9 cellular contexts compared by ENCODE assay signal in the genomic region with DNA sequence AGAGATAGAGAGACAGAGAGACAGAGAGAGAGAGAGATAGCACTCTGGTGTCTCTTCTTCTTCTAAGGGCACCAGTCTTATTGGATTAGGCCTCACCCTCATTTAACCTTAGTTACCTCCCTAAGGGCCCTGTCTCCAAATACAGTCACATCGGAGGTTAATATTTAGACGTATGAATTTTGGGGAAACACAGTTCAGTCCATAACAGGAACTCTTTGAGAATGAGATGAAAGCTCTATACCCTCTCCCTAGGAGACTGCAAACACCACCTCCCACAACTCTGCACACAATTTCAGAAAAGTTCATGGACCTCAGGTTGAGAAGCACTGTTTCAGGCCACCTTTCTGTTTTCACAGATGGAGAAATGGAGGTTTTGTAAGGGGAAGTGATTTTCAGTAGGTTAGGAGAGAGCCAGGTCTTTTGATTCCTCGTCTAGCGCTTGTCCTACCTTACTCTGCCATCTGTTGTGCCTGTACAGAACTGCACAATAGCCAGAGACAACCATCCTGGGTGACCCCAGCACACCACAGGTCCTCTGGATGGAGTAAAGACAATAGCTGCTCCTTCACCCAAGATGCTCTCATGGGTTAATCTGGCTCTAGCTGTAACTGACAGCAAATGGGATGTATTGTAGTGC. TPM values are rescaled to one million over a fixed set of nuclear protein-coding genes. Genes with fewer than 3 reads are reported as not detected.
DNase-seq lines count a peak whose midpoint lies in the region; ATAC-seq and TF ChIP-seq lines count a peak whose summit lies in the region.
"Had no signal": no experiment of that assay in that cellular context is flagged by ENCODE, and none has a peak within 500 bp of the region (broad histone marks: within the 10 kb centered on the region; RNA-seq: fewer than 3 reads in every experiment).

No MANE protein-coding gene starts in this region.

- intact Hi-C loops in CD4-positive, alpha-beta memory T cell (cut with micrococcal nuclease): loop anchor here (1.0 to 5.0 kb wide), 6 partner anchors 35 to 678 kb away; partner anchors contain the start of gene TAF1
- intact Hi-C loops in spleen (cut with DNase I; ENCODE audit: low total_unique reads): no loop called here

- peak in 4 of 5 donors; percentile 33 to 42 (median 41) for DNase-seq in CD4-positive, alpha-beta memory T cell
- no peak for DNase-seq in spleen
- DNase-seq in HAP-1 (ENCODE audit: low spot score in 2 of 2): no peak
- DNase-seq in hippocampal formation (lab: John Stamatoyannopoulos, UW): no peak
- DNase-seq in NCI-H226: no peak

- H3K27me3 Mint-ChIP-seq in CD4-positive, alpha-beta memory T cell: no peaks in the 10 kb centered on the region
- no peaks in the 10 kb centered on the region for H3K27me3 Mint-ChIP-seq in activated T-helper 17 cell treated with anti-CD3 and anti-CD28 coated beads, Interleukin-2, amount 50 U/mL, for 72 hours

- TF ChIP-seq POLR2A in spleen (IDR thresholded peaks at IDR 0.05): no peak

- in situ Hi-C loops in HAP-1 (cut with MboI; ENCODE audit: low sequenced_read_pairs): no loop called here

- H3K36me3 Mint-ChIP-seq in CD4-positive, alpha-beta memory T cell: no peaks in the 10 kb centered on the region
- H3K36me3 Mint-ChIP-seq in activated T-helper 17 cell treated with anti-CD3 and anti-CD28 coated beads, Interleukin-2, amount 50 U/mL, for 72 hours (ENCODE audit: low read depth): no peaks in the 10 kb centered on the region

- no peak overlapping the region for H3K4me3 Mint-ChIP-seq in CD4-positive, alpha-beta memory T cell
- no peak overlapping the region for H3K4me3 Mint-ChIP-seq in activated T-helper 17 cell treated with anti-CD3 and anti-CD28 coated beads, Interleukin-2, amount 50 U/mL, for 72 hours

- no peak overlapping the region for H3K4me3 ChIP-seq in CD4-positive, alpha-beta memory T cell (ENCODE audit: low read length in 2 of 2)
- H3K4me3 ChIP-seq in spleen: no peak overlapping the region
- no peak overlapping the region for H3K4me3 ChIP-seq in HAP-1

- no peak overlapping the region for H3K27ac ChIP-seq in CD4-positive, alpha-beta memory T cell (ENCODE audit: low read depth, low read length)
- no peak overlapping the region for H3K27ac ChIP-seq in spleen

- peak; percentile 91 for ATAC-seq in GM18907 (IDR thresholded peaks at IDR 0.05; ENCODE audit: unreplicated experiment)
- peak; percentile 74 for ATAC-seq in HG03196 (IDR thresholded peaks at IDR 0.05; ENCODE audit: unreplicated experiment)
- ATAC-seq in activated T-helper 17 cell treated with anti-CD3 and anti-CD28 coated beads, Interleukin-2, amount 50 U/mL, for 72 hours (replicated peaks): peak; percentile 82

- H3K4me1 Mint-ChIP-seq in CD4-positive, alpha-beta memory T cell: peaks cover 4 to 14% (median 11%) of the 10 kb centered on the region in 4 donors
- no peaks in the 10 kb centered on the region for H3K4me1 Mint-ChIP-seq in activated T-helper 17 cell treated with anti-CD3 and anti-CD28 coated beads, Interleukin-2, amount 50 U/mL, for 72 hours

- POLR2A ChIA-PET in CD4-positive, alpha-beta memory T cell (lab: Charles Lee; ENCODE audit: partially characterized antibody): interaction anchor here (1.0 to 2.1 kb wide), 4 partner anchors 13 to 35 kb away, joined by 3 to 8 read pairs (median 6); no protein-coding TSS in a partner anchor

- no peaks in the 10 kb centered on the region for H3K9me3 Mint-ChIP-seq in CD4-positive, alpha-beta memory T cell
- H3K9me3 Mint-ChIP-seq in activated T-helper 17 cell treated with anti-CD3 and anti-CD28 coated beads, Interleukin-2, amount 50 U/mL, for 72 hours: no peaks in the 10 kb centered on the region

- CTCF ChIA-PET in CD4-positive, alpha-beta memory T cell (lab: Charles Lee; ENCODE audit: partially characterized antibody): interaction anchor here (0.6 to 3.7 kb wide), 8 partner anchors 12 to 84 kb away, joined by 3 to 31 read pairs (median 4); partner anchors contain the start of gene CXCR3

- peak overlapping the region in 6 of 7 donors; percentile 10 to 70 (median 36) for H3K27ac Mint-ChIP-seq in CD4-positive, alpha-beta memory T cell
- no peak overlapping the region for H3K27ac Mint-ChIP-seq in activated T-helper 17 cell treated with anti-CD3 and anti-CD28 coated beads, Interleukin-2, amount 50 U/mL, for 72 hours

- 42 to 56% (median 55%) methylated on average over 4 of the region's 4 CpGs for WGBS in spleen, 5 donors

- H3K27me3 ChIP-seq in CD4-positive, alpha-beta memory T cell (ENCODE audit: insufficient read depth, low read length): no peaks in the 10 kb centered on the region
- H3K27me3 ChIP-seq in spleen (replicated peaks in 1 of 7): no peaks in the 10 kb centered on the region
- no peaks in the 10 kb centered on the region for H3K27me3 ChIP-seq in HAP-1 (ENCODE audit: low read depth)

- TF ChIP-seq CTCF in spleen (IDR thresholded peaks at IDR 0.05 in 8 of 11, conservative IDR thresholded peaks at IDR 0.05 in 3 of 11): peak in 8 of 11 experiments; percentile 9 to 43 (median 38)

- H3K4me1 ChIP-seq in CD4-positive, alpha-beta memory T cell (ENCODE audit: insufficient read depth, low read length): peaks cover 8% of the 10 kb centered on the region
- H3K4me1 ChIP-seq in spleen: no peaks in the 10 kb centered on the region
- no peaks in the 10 kb centered on the region for H3K4me1 ChIP-seq in HAP-1

- no peaks in the 10 kb centered on the region for H3K36me3 ChIP-seq in CD4-positive, alpha-beta memory T cell (ENCODE audit: insufficient read depth, low read length)
- no peaks in the 10 kb centered on the region for H3K36me3 ChIP-seq in spleen
- no peaks in the 10 kb centered on the region for H3K36me3 ChIP-seq in HAP-1 (replicated peaks)

- H3K9me3 ChIP-seq in CD4-positive, alpha-beta memory T cell (ENCODE audit: control insufficient read depth in 1 of 2, low read length in 2 of 2): no peaks in the 10 kb centered on the region
- H3K9me3 ChIP-seq in spleen (no peaks in the 10 kb centered on the region), HAP-1 (peaks cover 3% of the 10 kb centered on the region)

RNA-seq across cellular contexts. Expression of gene CXCR3, which starts 32.1 kb away (rescaled TPM):
- total RNA-seq in CD4-positive, alpha-beta memory T cell: 10 to 100 TPM; 28.5 to 32.5 TPM
- polyA plus RNA-seq in CD4-positive, alpha-beta memory T cell: 100 to 1,000 TPM in 1 of 2 donors, 10 to 100 TPM in 1; 45.6 to 153 TPM
- total RNA-seq in activated T-helper 17 cell treated with anti-CD3 and anti-CD28 coated beads, Interleukin-2, amount 50 U/mL, for 72 hours: 1 to 10 TPM; 4.5 to 9.9 TPM
- 1 to 10 TPM; 5.6 to 9.4 (median 8.5) TPM for total RNA-seq in spleen
- 10 to 100 TPM in 1 of 3 donors, 1 to 10 TPM in 2; 4.4 to 13.9 (median 6.4) TPM for polyA plus RNA-seq in spleen
- total RNA-seq: urinary bladder had no signal

Comparison
In these comparisons a context has a peak if more than half of its experiments do, and no peak if none do; other contexts are left out.
1. DNase-seq: peak in CD4-positive, alpha-beta memory T cell (4 of 5); none in spleen (single experiment), HAP-1 (0 of 2), hippocampal formation (0 of 2) and NCI-H226 (single experiment).
2. Peak in every context shown above with its lines, with median percentiles within 50 percentile points of each other: ATAC-seq.